In genomic region chr19:45927565-45928261, GRCh38 we compare ENCODE assay signal across 8 cellular contexts. TPM values are rescaled to one million over a fixed set of nuclear protein-coding genes. Genes with fewer than 3 reads are reported as not detected.
DNase-seq lines count a peak whose midpoint lies in the region; ATAC-seq and TF ChIP-seq lines count a peak whose summit lies in the region.

No MANE protein-coding gene starts in this region.

- peak overlapping the region; percentile 13 for H3K27ac Mint-ChIP-seq in Caco-2 (ENCODE audit: unreplicated experiment)
- no peak overlapping the region for H3K27ac Mint-ChIP-seq in activated naive CD8-positive, alpha-beta T cell treated with anti-CD3 and anti-CD28 coated beads, Interleukin-2, amount 50 U/mL, for 24 hours

- peak overlapping the region; percentile 20 for H3K4me3 ChIP-seq in Caco-2 (ENCODE audit: low read depth, low read length)
- peak overlapping the region; percentile 62 for H3K4me3 ChIP-seq in SU-DHL-6 (ENCODE audit: insufficient read depth, low read length, poor library complexity, severe bottlenecking)

- intact Hi-C loops in Caco-2 (cut with micrococcal nuclease; ENCODE audit: unreplicated experiment): loop anchor here (1.0 to 5.0 kb wide), 4 partner anchors 25 to 90 kb away; partner anchors contain the start of genes CCDC61, MYPOP and SYMPK
- intact Hi-C loops in left ventricle myocardium superior (cut with micrococcal nuclease): no loop called here

- H3K4me1 Mint-ChIP-seq in Caco-2 (ENCODE audit: low read depth, unreplicated experiment): peaks cover 21% of the 10 kb centered on the region
- H3K4me1 Mint-ChIP-seq in activated naive CD8-positive, alpha-beta T cell treated with anti-CD3 and anti-CD28 coated beads, Interleukin-2, amount 50 U/mL, for 24 hours: peaks cover 8% of the 10 kb centered on the region

- peaks cover 5% of the 10 kb centered on the region for H3K4me1 ChIP-seq in Caco-2

- no TSS peak for BruUV-seq in Caco-2 (replicated peaks; lab: Mats Ljungman, UMichigan)

- no peaks in the 10 kb centered on the region for H3K27me3 ChIP-seq in Caco-2 (replicated peaks; ENCODE audit: control insufficient read depth, insufficient read depth, low read length)
- no peaks in the 10 kb centered on the region for H3K27me3 ChIP-seq in SU-DHL-6 (ENCODE audit: low read length)

- peak; percentile 96 to 97 for DNase-seq in Caco-2
- DNase-seq in GOT3 (lab: John Stamatoyannopoulos, UW): peak; percentile 32
- DNase-seq in NCI-H1436 treated with DMSO at 0.1 percent for 48 hours (lab: John Stamatoyannopoulos, UW): peak; percentile 87
- peak; percentile 87 for DNase-seq in activated naive CD8-positive, alpha-beta T cell treated with anti-CD3 and anti-CD28 coated beads, Interleukin-2, amount 50 U/mL, for 24 hours
- peak; percentile 92 for DNase-seq in left ventricle myocardium superior
- peak; percentile 86 for DNase-seq in renal cortical epithelial cell (ENCODE audit: low read depth)

- peak overlapping the region; percentile 79 for H2AFZ ChIP-seq in SU-DHL-6 (ENCODE audit: low read depth, low read length, severe bottlenecking)

- peak overlapping the region; percentile 80 for H3K9ac ChIP-seq in SU-DHL-6 (ENCODE audit: low read length)

- H3K9me3 ChIP-seq in Caco-2 (no peaks in the 10 kb centered on the region), SU-DHL-6 (ENCODE audit: insufficient read depth, low read length) (no peaks in the 10 kb centered on the region)

- ATAC-seq in activated naive CD8-positive, alpha-beta T cell treated with anti-CD3 and anti-CD28 coated beads, Interleukin-2, amount 50 U/mL, for 24 hours: peak; percentile 96
- ATAC-seq in left ventricle myocardium superior (peak; percentile 95), HG02884 (IDR thresholded peaks at IDR 0.05; ENCODE audit: unreplicated experiment) (no peak)

- H3F3A ChIP-seq in SU-DHL-6 (ENCODE audit: insufficient read depth): no peaks in the 10 kb centered on the region

- H3K36me3 Mint-ChIP-seq in Caco-2 (ENCODE audit: insufficient read depth, unreplicated experiment): peaks cover 11% of the 10 kb centered on the region
- H3K36me3 Mint-ChIP-seq in activated naive CD8-positive, alpha-beta T cell treated with anti-CD3 and anti-CD28 coated beads, Interleukin-2, amount 50 U/mL, for 24 hours (ENCODE audit: low read depth): no peaks in the 10 kb centered on the region

- peak; percentile 13 to 20 for TF ChIP-seq CTCF in Caco-2 (IDR thresholded peaks at IDR 0.05; ENCODE audit: insufficient read depth in 1 of 2, low read depth in 1 of 2, low read length in 1 of 2, severe bottlenecking in 1 of 2, unreplicated experiment in 1 of 2)
- no peak for TF ChIP-seq CTCF in SU-DHL-6 (IDR thresholded peaks at IDR 0.05; ENCODE audit: insufficient read depth, low read length, poor library complexity, severe bottlenecking)

- H3K4me3 Mint-ChIP-seq in Caco-2 (ENCODE audit: unreplicated experiment): peak overlapping the region; percentile 68
- peak overlapping the region; percentile 63 for H3K4me3 Mint-ChIP-seq in activated naive CD8-positive, alpha-beta T cell treated with anti-CD3 and anti-CD28 coated beads, Interleukin-2, amount 50 U/mL, for 24 hours

- no peaks in the 10 kb centered on the region for H3K9me2 ChIP-seq in SU-DHL-6 (replicated peaks; ENCODE audit: insufficient read depth, low read length)

- CTCF ChIA-PET in Caco-2 (lab: Charles Lee): interaction anchor here (0.6 to 1.4 kb wide), 6 partner anchors 25 to 89 kb away, joined by 3 to 7 read pairs (median 4); partner anchors contain the start of genes CCDC61, MYPOP and SYMPK

- H3K4me2 ChIP-seq in SU-DHL-6 (ENCODE audit: low read depth, low read length, poor library complexity, severe bottlenecking): peak overlapping the region; percentile 76

- H3K27ac ChIP-seq in SU-DHL-6 (ENCODE audit: low read depth, low read length): peak overlapping the region; percentile 47

- no peaks in the 10 kb centered on the region for H3K9me3 Mint-ChIP-seq in Caco-2 (ENCODE audit: unreplicated experiment)
- no peaks in the 10 kb centered on the region for H3K9me3 Mint-ChIP-seq in activated naive CD8-positive, alpha-beta T cell treated with anti-CD3 and anti-CD28 coated beads, Interleukin-2, amount 50 U/mL, for 24 hours

- POLR2A ChIA-PET in Caco-2 (lab: Charles Lee): interaction anchor here (0.5 to 1.5 kb wide), 5 partner anchors 25 to 336 kb away, joined by 3 to 5 read pairs (median 3); partner anchors contain the start of genes CCDC61, MYPOP, SIX5 and SYMPK

- H4K20me1 ChIP-seq in SU-DHL-6 (ENCODE audit: low read depth, low read length): no peaks in the 10 kb centered on the region

- no peaks in the 10 kb centered on the region for H3K36me3 ChIP-seq in Caco-2 (ENCODE audit: control insufficient read depth, insufficient read depth, low read length)
- no peaks in the 10 kb centered on the region for H3K36me3 ChIP-seq in SU-DHL-6 (ENCODE audit: low read length)

- H3K27me3 Mint-ChIP-seq in Caco-2 (ENCODE audit: insufficient read depth, unreplicated experiment): peaks cover 12% of the 10 kb centered on the region
- H3K27me3 Mint-ChIP-seq in activated naive CD8-positive, alpha-beta T cell treated with anti-CD3 and anti-CD28 coated beads, Interleukin-2, amount 50 U/mL, for 24 hours: peaks cover 18% of the 10 kb centered on the region

- no peaks in the 10 kb centered on the region for H3K79me2 ChIP-seq in SU-DHL-6 (ENCODE audit: insufficient read depth, low read length)

RNA-seq across cellular contexts. Expression of gene NANOS2, which starts 13.1 kb away (rescaled TPM):
- not detected in 2 replicates for total RNA-seq in Caco-2 (2022)
- total RNA-seq in left ventricle myocardium superior: not detected
- total RNA-seq in renal cortical epithelial cell: not detected in 2 replicates

RNA-seq across cellular contexts. Expression of gene MYPOP, which starts 25.3 kb away (rescaled TPM):
- total RNA-seq in Caco-2 (2022) (15.8 and 18.1 TPM in 2 replicates), left ventricle myocardium superior (18.5 TPM), renal cortical epithelial cell (0.69 and 2.5 TPM in 2 replicates)

RNA-seq across cellular contexts. Expression of gene IRF2BP1, which starts 41.8 kb away (rescaled TPM):
- 27.6 and 29.2 TPM in 2 replicates for total RNA-seq in Caco-2 (2022)
- 22.3 TPM for total RNA-seq in left ventricle myocardium superior
- 23.1 and 27.6 TPM in 2 replicates for total RNA-seq in renal cortical epithelial cell

RNA-seq across cellular contexts. Expression of gene NOVA2, which starts 46.0 kb away (rescaled TPM):
- total RNA-seq in Caco-2 (2022) (0.05 TPM in 1 of 2 replicates, not detected in the other), left ventricle myocardium superior (5.9 TPM), renal cortical epithelial cell (under 0.01 TPM in 1 of 2 replicates, not detected in the other)

Comparison
In these comparisons a context has a peak if more than half of its experiments do, and no peak if none do; other contexts are left out.
1. DNase-seq: peak in every context shown above with its lines; median percentile 96 in Caco-2; 92 in left ventricle myocardium superior; 87 in NCI-H1436 treated with DMSO at 0.1 percent for 48 hours; 87 in activated naive CD8-positive, alpha-beta T cell treated with anti-CD3 and anti-CD28 coated beads, Interleukin-2, amount 50 U/mL, for 24 hours; 86 in renal cortical epithelial cell; 32 in GOT3.